In genomic region chr11:59053387-59053786, GRCh38 we compare ENCODE assay signal across 8 cellular contexts. TPM values are rescaled to one million over a fixed set of nuclear protein-coding genes. Genes with fewer than 3 reads are reported as not detected.
DNase-seq lines count a peak whose midpoint lies in the region; ATAC-seq and TF ChIP-seq lines count a peak whose summit lies in the region.

No MANE protein-coding gene starts in this region.

- H3K27me3 ChIP-seq in liver (ENCODE audit: control insufficient read depth in 4 of 4, insufficient read depth in 4 of 4, low read length in 3 of 4): no peaks in the 10 kb centered on the region

- ATAC-seq in GM18858 (IDR thresholded peaks at IDR 0.05; ENCODE audit: unreplicated experiment) (peak; percentile 48), HG03439 (IDR thresholded peaks at IDR 0.05; ENCODE audit: unreplicated experiment) (no peak)

- H3K27me3 Mint-ChIP-seq in MCF 10A (ENCODE audit: insufficient read depth, unreplicated experiment): peaks cover 64% of the 10 kb centered on the region

- no peaks in the 10 kb centered on the region for H3K36me3 Mint-ChIP-seq in MCF 10A (ENCODE audit: insufficient read depth, unreplicated experiment)

- peak; percentile 43 for TF ChIP-seq CTCF in VCaP (conservative IDR thresholded peaks at IDR 0.05)
- peak; percentile 71 for TF ChIP-seq CTCF in MCF 10A (IDR thresholded peaks at IDR 0.05; ENCODE audit: unreplicated experiment)
- peak; percentile 42 for TF ChIP-seq CTCF in liver (IDR thresholded peaks at IDR 0.05; ENCODE audit: low read depth, low read length, missing input control)

- no TSS peak for BruUV-seq in MCF 10A (replicated peaks; lab: Mats Ljungman, UMichigan)

- H3K36me3 ChIP-seq in liver (ENCODE audit: control insufficient read depth in 4 of 4, insufficient read depth in 3 of 4, low read depth in 1 of 4, low read length in 3 of 4): no peaks in the 10 kb centered on the region

- no peak overlapping the region for H3K9ac ChIP-seq in liver (ENCODE audit: low read depth in 1 of 2, low read length in 2 of 2)

- no peak overlapping the region for H3K4me3 ChIP-seq in liver (ENCODE audit: low read depth in 1 of 3, low read length in 3 of 3)

- peaks cover 7% of the 10 kb centered on the region for H3K4me1 Mint-ChIP-seq in MCF 10A (ENCODE audit: insufficient read depth, unreplicated experiment)

- H3K4me1 ChIP-seq in liver (ENCODE audit: control insufficient read depth in 4 of 4, insufficient read depth in 4 of 4, low read length in 3 of 4): peaks cover 0 to 9% (median 2%) of the 10 kb centered on the region in 4 donors

- POLR2A ChIA-PET in MCF 10A (lab: Yijun Ruan, JAX): no interaction called here

- no peak overlapping the region for H3K27ac ChIP-seq in VCaP
- no peak overlapping the region for H3K27ac ChIP-seq in liver (ENCODE audit: low read depth in 1 of 2, low read length in 2 of 2)

- WGBS in liver: 50% methylated on average over 2 of the region's 2 CpGs

- no peaks in the 10 kb centered on the region for H3K9me3 Mint-ChIP-seq in MCF 10A (ENCODE audit: unreplicated experiment)

- TF ChIP-seq RAD21 in liver (IDR thresholded peaks at IDR 0.05): peak in 1 of 2 donors; percentile 71

- no peak overlapping the region for H3K4me3 Mint-ChIP-seq in MCF 10A (ENCODE audit: unreplicated experiment)

- intact Hi-C loops in MCF 10A (cut with micrococcal nuclease): loop anchor here (1.0 to 10.0 kb wide), 3 partner anchors 83 to 149 kb away; no protein-coding TSS in a partner anchor

- no peaks in the 10 kb centered on the region for H3K9me3 ChIP-seq in liver (ENCODE audit: control insufficient read depth in 4 of 4, low read length in 3 of 4)

- H3K27ac Mint-ChIP-seq in MCF 10A (ENCODE audit: low read depth, unreplicated experiment): no peak overlapping the region

- DNase-seq in AG20443 (ENCODE audit: low spot score): peak; percentile 29
- peak; percentile 81 for DNase-seq in HT-29 (ENCODE audit: low spot score)
- peak; percentile 69 for DNase-seq in MCF 10A (ENCODE audit: unreplicated experiment)
- peak; percentile 58 to 68 (median 64) for DNase-seq in stimulated activated CD4-positive, alpha-beta T cell treated with anti-CD3 and anti-CD28 coated beads, TNF-alpha, amount 100 ng/mL, for 4 hours (ENCODE audit: low read depth in 3 of 3)

- CTCF ChIA-PET in MCF 10A (lab: Yijun Ruan, JAX): interaction anchor here (0.6 to 2.4 kb wide), 19 partner anchors 10 to 723 kb away, joined by 3 to 14 read pairs (median 4); no protein-coding TSS in a partner anchor

TF ChIP-seq in liver, 16 proteins besides CTCF, POLR2A, EP300 and RAD21:
- TF ChIP-seq YY1 (IDR thresholded peaks at IDR 0.05): no peak
- no peak for TF ChIP-seq FOXA2 (IDR thresholded peaks at IDR 0.05)
- TF ChIP-seq MAX (IDR thresholded peaks at IDR 0.05): no peak
- TF ChIP-seq HNF4A (conservative IDR thresholded peaks at IDR 0.05): no peak
- TF ChIP-seq ZBTB33 (IDR thresholded peaks at IDR 0.05): no peak
- no peak for TF ChIP-seq NR2F2 (IDR thresholded peaks at IDR 0.05)
- no peak for TF ChIP-seq TAF1 (conservative IDR thresholded peaks at IDR 0.05)

RNA-seq across cellular contexts. Expression of gene GLYATL1B, which starts 32.7 kb away (rescaled TPM):
- total RNA-seq in HT-29 (2014; rRNA removed; shearing (Covaris generic)): not detected in 2 replicates
- total RNA-seq in MCF 10A (2022): not detected in 2 replicates
- not detected for total RNA-seq in liver
- polyA plus RNA-seq in liver: not detected

RNA-seq across cellular contexts. Expression of gene FAM111B, which starts 53.6 kb away (rescaled TPM):
- 19.5 and 21.0 TPM in 2 replicates for total RNA-seq in HT-29 (2014; rRNA removed; shearing (Covaris generic))
- total RNA-seq in MCF 10A (2022) (0.74 and 1.6 TPM in 2 replicates), liver (1 to 10 TPM in 1 of 2 donors, under 1 TPM in 1; 0.08 to 2.6 TPM)
- polyA plus RNA-seq in liver: 1 to 10 TPM in 1 of 2 donors, under 1 TPM in 1; 0.32 to 2.4 TPM

Comparison
In these comparisons a context has a peak if more than half of its experiments do, and no peak if none do; other contexts are left out.
1. DNase-seq: peak in every context shown above with its lines; median percentile 81 in HT-29; 69 in MCF 10A; 64 in stimulated activated CD4-positive, alpha-beta T cell treated with anti-CD3 and anti-CD28 coated beads, TNF-alpha, amount 100 ng/mL, for 4 hours; 29 in AG20443.